ENCODE assay signal across 8 cellular contexts in genomic region chr3:48505968-48506367, GRCh38. TPM values are rescaled to one million over a fixed set of nuclear protein-coding genes. Genes with fewer than 3 reads are reported as not detected.
DNase-seq lines count a peak whose midpoint lies in the region; ATAC-seq, FAIRE-seq and TF ChIP-seq lines count a peak whose summit lies in the region.
"Not testable (repeated sequence)": the region's sequence is repeated elsewhere in the genome, so short reads cannot be mapped to it uniquely, and the experiment has no call there.

No MANE protein-coding gene starts in this region.

- in situ Hi-C loops in GM13977 (cut with MboI; ENCODE audit: low pct_unique_long_range_greater_than_20kb, low sequenced_read_pairs, unreplicated experiment); K562 (cut with MboI): not testable (repeated sequence)

- not testable (repeated sequence) for H3K27me3 Mint-ChIP-seq in activated CD4-positive, alpha-beta T cell treated with anti-CD3 and anti-CD28 coated beads, Interleukin-2, amount 10 ng/mL, durations not matched to agents 24 days and 14 days; nephron (ENCODE audit: low read depth)

- H4K20me1 ChIP-seq in BLaER1 treated with 17β-estradiol and CSF1 and Interleukin-3, amounts not matched to agents 10 nM and 100 nM = peaks cover 0 to 13% (median 0%) of the 10 kb centered on the region in 11 experiments; a peak in 3 of 22 replicates
- H4K20me1 ChIP-seq in K562 (replicated peaks; ENCODE audit: control insufficient read depth, insufficient read depth, low read length) = not testable (repeated sequence)

- not testable (repeated sequence) for FAIRE-seq in K562 (lab: Jason Lieb, UNC)

- not testable (repeated sequence) for H2AFZ ChIP-seq in K562 (ENCODE audit: low read depth, low read length)

- TF ChIP-seq EP300 in K562 (IDR thresholded peaks at IDR 0.05; ENCODE audit: low read length) = not testable (repeated sequence)

- WGBS in K562 (ENCODE audit: insufficient coverage, low coverage, missing lambda C conversion rate) = 54% methylated on average over 2 of the region's 5 CpGs
- 89 to 99% (median 93%) methylated on average over 5 of the region's 5 CpGs for WGBS in spleen, 5 donors

- H3K9ac ChIP-seq in BLaER1 treated with 17β-estradiol and CSF1 and Interleukin-3, amounts not matched to agents 10 nM and 100 nM = not testable (repeated sequence)
- H3K9ac ChIP-seq in K562 (ENCODE audit: insufficient read depth in 1 of 2, low read depth in 2 of 2, low read length in 2 of 2) = 0 out of 4 replicates have a peak overlapping the region, but pooled peaks of 1 of the 2 experiments have one; percentile 7

- not testable (repeated sequence) for H3K27ac Mint-ChIP-seq in activated CD4-positive, alpha-beta T cell treated with anti-CD3 and anti-CD28 coated beads, Interleukin-2, amount 10 ng/mL, durations not matched to agents 24 days and 14 days; nephron

- H3K9me3 Mint-ChIP-seq in activated CD4-positive, alpha-beta T cell treated with anti-CD3 and anti-CD28 coated beads, Interleukin-2, amount 10 ng/mL, durations not matched to agents 24 days and 14 days; nephron: not testable (repeated sequence)

- H3K27ac ChIP-seq in BLaER1 treated with 17β-estradiol and CSF1 and Interleukin-3, amounts not matched to agents 10 nM and 100 nM; K562 (ENCODE audit: extremely low read depth, low read depth, low read length): not testable (repeated sequence)
- H3K27ac ChIP-seq in RWPE1 (peak overlapping the region; percentile 91), left ventricle myocardium inferior (replicated peaks) (peak overlapping the region; percentile 96), spleen (peak overlapping the region in 1 of 8 donors; percentile 97)

- not testable (repeated sequence) for H3K36me3 Mint-ChIP-seq in activated CD4-positive, alpha-beta T cell treated with anti-CD3 and anti-CD28 coated beads, Interleukin-2, amount 10 ng/mL, durations not matched to agents 24 days and 14 days (ENCODE audit: low read depth); nephron (ENCODE audit: low read depth)

- CTCF ChIA-PET in RWPE1 (lab: Yijun Ruan, JAX); K562 (lab: Yijun Ruan, JAX; ENCODE audit: low intra/inter-chr PET ratio): not testable (repeated sequence)

- not testable (repeated sequence) for H3K36me3 ChIP-seq in BLaER1 treated with 17β-estradiol and CSF1 and Interleukin-3, amounts not matched to agents 10 nM and 100 nM; K562 (ENCODE audit: control insufficient read depth, insufficient read depth, low read length); left ventricle myocardium inferior; spleen

- peak overlapping the region in 9 of 11 experiments; percentile 4 to 99 (median 27); a peak in 9 of 22 replicates for H3K4me2 ChIP-seq in BLaER1 treated with 17β-estradiol and CSF1 and Interleukin-3, amounts not matched to agents 10 nM and 100 nM
- H3K4me2 ChIP-seq in K562 (ENCODE audit: insufficient read depth, low read length) = not testable (repeated sequence)

- not testable (repeated sequence) for H3K9me1 ChIP-seq in K562 (ENCODE audit: control insufficient read depth, insufficient read depth, low read length)

- TF ChIP-seq POLR2A in K562 (conservative IDR thresholded peaks at IDR 0.05); spleen (IDR thresholded peaks at IDR 0.05): not testable (repeated sequence)

- not testable (repeated sequence) for TF ChIP-seq CTCF in GM13977 (IDR thresholded peaks at IDR 0.05; ENCODE audit: extremely low read depth, insufficient read depth, missing control alignments); RWPE1 (conservative IDR thresholded peaks at IDR 0.05; ENCODE audit: low read depth); K562 (IDR thresholded peaks at IDR 0.05 in 2 of 3, conservative IDR thresholded peaks at IDR 0.05 in 1 of 3; ENCODE audit: insufficient read depth in 2 of 3, low read depth in 1 of 3, low read length in 3 of 3); left ventricle myocardium inferior (IDR thresholded peaks at IDR 0.05; ENCODE audit: borderline replicate concordance); nephron (IDR thresholded peaks at IDR 0.05; ENCODE audit: unreplicated experiment in 3 of 3); spleen (IDR thresholded peaks at IDR 0.05 in 8 of 11, conservative IDR thresholded peaks at IDR 0.05 in 3 of 11)

- not testable (repeated sequence) for H3K79me2 ChIP-seq in K562 (ENCODE audit: control insufficient read depth, insufficient read depth, low read length)

- not testable (repeated sequence) for H3K9me3 ChIP-seq in BLaER1 treated with 17β-estradiol and CSF1 and Interleukin-3, amounts not matched to agents 10 nM and 100 nM (replicated peaks in 1 of 11); K562 (replicated peaks; ENCODE audit: control insufficient read depth, insufficient read depth, low read depth, low read length); left ventricle myocardium inferior (replicated peaks); spleen

- H3K27me3 ChIP-seq in BLaER1 treated with 17β-estradiol and CSF1 and Interleukin-3, amounts not matched to agents 10 nM and 100 nM; K562 (ENCODE audit: control insufficient read depth in 2 of 2, insufficient read depth in 2 of 2, low read length in 2 of 2); left ventricle myocardium inferior (ENCODE audit: low read depth); spleen (replicated peaks in 1 of 7): not testable (repeated sequence)

- POLR2A ChIA-PET in RWPE1 (lab: Yijun Ruan, JAX; ENCODE audit: low non-redundant PET) = not testable (repeated sequence)
- POLR2A ChIA-PET in K562 (lab: Yijun Ruan, JAX) = interaction anchor here (0.6 kb wide), 1 partner anchor 273 kb away, joined by 5 read pairs; no protein-coding TSS in a partner anchor

- DNase-seq in GM13977 (ENCODE audit: low spot score) (peak; percentile 3), K562 (ENCODE audit: extremely low read depth in 1 of 4, low spot score in 3 of 4) (peak in 1 of 4 experiments; percentile 5), spleen (peak; percentile 40)
- not testable (repeated sequence) for DNase-seq in RWPE1 (ENCODE audit: low spot score); activated CD4-positive, alpha-beta T cell treated with anti-CD3 and anti-CD28 coated beads, Interleukin-2, amount 10 ng/mL, durations not matched to agents 24 days and 14 days; left ventricle myocardium inferior

- not testable (repeated sequence) for H3K4me3 ChIP-seq in BLaER1 treated with 17β-estradiol and CSF1 and Interleukin-3, amounts not matched to agents 10 nM and 100 nM; K562; left ventricle myocardium inferior; spleen

- peaks cover 50% of the 10 kb centered on the region for H3K4me1 Mint-ChIP-seq in activated CD4-positive, alpha-beta T cell treated with anti-CD3 and anti-CD28 coated beads, Interleukin-2, amount 10 ng/mL, durations not matched to agents 24 days and 14 days
- H3K4me1 Mint-ChIP-seq in nephron = not testable (repeated sequence)

- peaks cover 62 to 90% (median 75%) of the 10 kb centered on the region in 10 experiments for H3K4me1 ChIP-seq in BLaER1 treated with 17β-estradiol and CSF1 and Interleukin-3, amounts not matched to agents 10 nM and 100 nM
- H3K4me1 ChIP-seq in K562 (replicated peaks in 1 of 2; ENCODE audit: control insufficient read depth in 2 of 2, insufficient read depth in 2 of 2, low read length in 2 of 2) (peaks cover 6 to 34% of the 10 kb centered on the region in 2 experiments; a peak in 4 of 5 replicates), left ventricle myocardium inferior (peaks cover 39% of the 10 kb centered on the region), spleen (peaks cover 15 to 64% (median 46%) of the 10 kb centered on the region in 6 donors)

- H3K4me3 Mint-ChIP-seq in activated CD4-positive, alpha-beta T cell treated with anti-CD3 and anti-CD28 coated beads, Interleukin-2, amount 10 ng/mL, durations not matched to agents 24 days and 14 days = peak overlapping the region; percentile 58
- peak overlapping the region; percentile 67 to 76 (median 71) for H3K4me3 Mint-ChIP-seq in nephron

- not testable (repeated sequence) for ATAC-seq in K562

- BruUV-seq in K562 (replicated peaks; lab: Mats Ljungman, UMichigan) = not testable (repeated sequence)

- not testable (repeated sequence) for TF ChIP-seq RAD21 in K562 (CRISPR knock-in tag; conservative IDR thresholded peaks at IDR 0.05 in 1 of 2, IDR thresholded peaks at IDR 0.05 in 1 of 2)

- intact Hi-C loops in activated CD4-positive, alpha-beta T cell treated with anti-CD3 and anti-CD28 coated beads, Interleukin-2, amount 10 ng/mL, durations not matched to agents 24 days and 14 days (cut with micrococcal nuclease) = loop anchor here (2.0 to 5.0 kb wide), 2 partner anchors 51 to 59 kb away; partner anchors contain the start of genes ATRIP and PFKFB4
- intact Hi-C loops in K562 (cut with micrococcal nuclease) = loop anchor here (2.0 to 10.0 kb wide), 3 partner anchors 33 to 101 kb away; no protein-coding TSS in a partner anchor
- intact Hi-C loops in left ventricle myocardium inferior (cut with micrococcal nuclease) = not testable (repeated sequence)
- intact Hi-C loops in spleen (cut with DNase I; ENCODE audit: low total_unique reads) = loop anchor here (10.0 kb wide), 1 partner anchor 61 kb away; the partner anchor contains the start of genes ATRIP, CCDC51 and TMA7

RNA-seq across cellular contexts. Expression of gene SHISA5, which starts 2.0 kb away (rescaled TPM):
- 79.1 and 84.9 TPM in 2 replicates for total RNA-seq in activated CD4-positive, alpha-beta T cell treated with anti-CD3 and anti-CD28 coated beads, Interleukin-2, amount 10 ng/mL, durations not matched to agents 24 days and 14 days
- total RNA-seq in K562 (2011; cell fraction: chromatin; rRNA removed; ENCODE audit: low replicate concordance) = 19.3 and 51.6 TPM in 2 replicates
- total RNA-seq in K562 (2011; cell fraction: nucleolus; rRNA removed) = 59.0 and 75.2 TPM in 2 replicates
- 67.4 and 91.0 TPM in 2 replicates for total RNA-seq in K562 (2011; cell fraction: nucleoplasm; rRNA removed)
- 58.8 and 85.0 TPM in 2 replicates for total RNA-seq in K562 (2014; rRNA removed)
- total RNA-seq in K562 (2014; rRNA removed; fragmentation: Illumina TruSeq; extraction: Trizol) = 29.4 and 33.9 TPM in 2 replicates
- total RNA-seq in K562 (2015; rRNA removed; fragmentation: Illumina TruSeq; extraction: Trizol) = 49.8 and 50.3 TPM in 2 replicates
- 85.8 and 88.2 TPM in 2 replicates for total RNA-seq in K562 (2021)
- polyA plus RNA-seq in K562 (2011; rRNA removed) = 56.1 and 69.6 TPM in 2 replicates
- 99.2 and 188 TPM in 2 replicates for polyA plus RNA-seq in K562 (2011; cell fraction: cytosol; rRNA removed)
- 42.4 and 47.4 TPM in 2 replicates for polyA plus RNA-seq in K562 (2011; cell fraction: nucleus; rRNA removed)
- polyA plus RNA-seq in K562 (2012) = 75.9 and 100 TPM in 2 replicates
- polyA plus RNA-seq in K562 (2014; fragmentation: Illumina TruSeq; extraction: Trizol) = 62.2 and 92.3 TPM in 2 replicates
- 10 to 100 TPM in 1 of 2 experiments, 1 to 10 TPM in 1; 8.4 to 11.4 TPM for polyA plus RNA-seq in K562 (2014; fragmentation: Nextera tagmentation; extraction: Ambion mirVana)
- 56.5 and 68.2 TPM in 2 replicates for polyA plus RNA-seq in K562 (2014; rRNA removed)
- polyA minus RNA-seq in K562 (2011; rRNA and poly(A)+ RNA removed) = 24.3 and 33.3 TPM in 2 replicates
- 50.5 and 53.7 TPM in 2 replicates for polyA minus RNA-seq in K562 (2011; cell fraction: cytosol; rRNA and poly(A)+ RNA removed)
- polyA minus RNA-seq in K562 (2011; cell fraction: nucleus; rRNA and poly(A)+ RNA removed) = 9.3 and 10.4 TPM in 2 replicates
- total RNA-seq in left ventricle myocardium inferior = 47.3 TPM
- 100 to 1,000 TPM; 154 to 227 (median 182) TPM for total RNA-seq in spleen
- 100 to 1,000 TPM in 1 of 3 donors, 10 to 100 TPM in 2; 80.2 to 132 (median 85.6) TPM for polyA plus RNA-seq in spleen

RNA-seq across cellular contexts. Expression of gene PFKFB4, which starts 50.6 kb away (rescaled TPM):
- total RNA-seq in activated CD4-positive, alpha-beta T cell treated with anti-CD3 and anti-CD28 coated beads, Interleukin-2, amount 10 ng/mL, durations not matched to agents 24 days and 14 days = 38.2 and 44.0 TPM in 2 replicates
- 136 and 240 TPM in 2 replicates for total RNA-seq in K562 (2011; cell fraction: chromatin; rRNA removed; ENCODE audit: low replicate concordance)
- 112 TPM in 2 replicates for total RNA-seq in K562 (2011; cell fraction: nucleolus; rRNA removed)
- 150 and 164 TPM in 2 replicates for total RNA-seq in K562 (2011; cell fraction: nucleoplasm; rRNA removed)
- total RNA-seq in K562 (2014; rRNA removed) = 15.3 and 16.6 TPM in 2 replicates
- total RNA-seq in K562 (2014; rRNA removed; fragmentation: Illumina TruSeq; extraction: Trizol) = 9.6 and 11.3 TPM in 2 replicates
- 12.9 and 14.7 TPM in 2 replicates for total RNA-seq in K562 (2015; rRNA removed; fragmentation: Illumina TruSeq; extraction: Trizol)
- total RNA-seq in K562 (2021) = 13.5 and 15.8 TPM in 2 replicates
- polyA plus RNA-seq in K562 (2011; rRNA removed) = 56.3 and 71.4 TPM in 2 replicates
- 69.3 and 79.6 TPM in 2 replicates for polyA plus RNA-seq in K562 (2011; cell fraction: cytosol; rRNA removed)
- 150 and 157 TPM in 2 replicates for polyA plus RNA-seq in K562 (2011; cell fraction: nucleus; rRNA removed)
- 12.3 and 18.7 TPM in 2 replicates for polyA plus RNA-seq in K562 (2012)
- 13.8 and 14.5 TPM in 2 replicates for polyA plus RNA-seq in K562 (2014; fragmentation: Illumina TruSeq; extraction: Trizol)
- 1 to 10 TPM in 1 of 2 experiments, under 1 TPM in 1; 0.92 to 1.6 TPM for polyA plus RNA-seq in K562 (2014; fragmentation: Nextera tagmentation; extraction: Ambion mirVana)
- polyA plus RNA-seq in K562 (2014; rRNA removed) = 13.2 and 14.0 TPM in 2 replicates
- 54.0 and 55.4 TPM in 2 replicates for polyA minus RNA-seq in K562 (2011; rRNA and poly(A)+ RNA removed)
- 29.7 and 40.0 TPM in 2 replicates for polyA minus RNA-seq in K562 (2011; cell fraction: cytosol; rRNA and poly(A)+ RNA removed)
- polyA minus RNA-seq in K562 (2011; cell fraction: nucleus; rRNA and poly(A)+ RNA removed) = 42.4 and 62.3 TPM in 2 replicates
- total RNA-seq in left ventricle myocardium inferior = 1.5 TPM
- total RNA-seq in spleen = 10 to 100 TPM; 11.0 to 43.1 (median 22.8) TPM
- 1 to 10 TPM; 2.0 to 4.8 (median 3.8) TPM for polyA plus RNA-seq in spleen

RNA-seq across cellular contexts. Expression of gene UCN2, which starts 57.6 kb away (rescaled TPM):
- not detected in 2 replicates for total RNA-seq in activated CD4-positive, alpha-beta T cell treated with anti-CD3 and anti-CD28 coated beads, Interleukin-2, amount 10 ng/mL, durations not matched to agents 24 days and 14 days
- 0.65 TPM in 1 of 2 replicates, not detected in the other for total RNA-seq in K562 (2011; cell fraction: chromatin; rRNA removed; ENCODE audit: low replicate concordance)
- 0.33 TPM in 1 of 2 replicates, not detected in the other for total RNA-seq in K562 (2011; cell fraction: nucleolus; rRNA removed)
- total RNA-seq in K562 (2011; cell fraction: nucleoplasm; rRNA removed) = 0.29 and 0.38 TPM in 2 replicates
- total RNA-seq in K562 (2014; rRNA removed) (not detected in 2 replicates), K562 (2014; rRNA removed; fragmentation: Illumina TruSeq; extraction: Trizol) (not detected in 2 replicates), K562 (2015; rRNA removed; fragmentation: Illumina TruSeq; extraction: Trizol) (not detected in 2 replicates), K562 (2021) (0.11 TPM in 1 of 2 replicates, not detected in the other), left ventricle myocardium inferior (0.19 TPM), spleen (under 1 TPM in 5 of 7 donors, not detected in 2; 0.20 to 0.60 (median 0.51) TPM)
- polyA plus RNA-seq in K562 (2011; rRNA removed) (0.05 and 0.08 TPM in 2 replicates), K562 (2014; fragmentation: Illumina TruSeq; extraction: Trizol) (not detected in 2 replicates), K562 (2014; fragmentation: Nextera tagmentation; extraction: Ambion mirVana) (not detected), K562 (2014; rRNA removed) (not detected in 2 replicates), spleen (under 1 TPM; 0.21 to 0.61 (median 0.45) TPM)
- 0.04 and 0.09 TPM in 2 replicates for polyA plus RNA-seq in K562 (2011; cell fraction: cytosol; rRNA removed)
- 0.13 and 0.44 TPM in 2 replicates for polyA plus RNA-seq in K562 (2011; cell fraction: nucleus; rRNA removed)
- 0.16 TPM in 1 of 2 replicates, not detected in the other for polyA plus RNA-seq in K562 (2012)
- polyA minus RNA-seq in K562 (2011; rRNA and poly(A)+ RNA removed) = not detected in 2 replicates
- polyA minus RNA-seq in K562 (2011; cell fraction: cytosol; rRNA and poly(A)+ RNA removed) = not detected in 2 replicates
- not detected in 2 replicates for polyA minus RNA-seq in K562 (2011; cell fraction: nucleus; rRNA and poly(A)+ RNA removed)

RNA-seq across cellular contexts. Expression of gene ATRIP, which starts 59.4 kb away (rescaled TPM):
- 18.3 and 20.0 TPM in 2 replicates for total RNA-seq in activated CD4-positive, alpha-beta T cell treated with anti-CD3 and anti-CD28 coated beads, Interleukin-2, amount 10 ng/mL, durations not matched to agents 24 days and 14 days
- 31.8 and 48.5 TPM in 2 replicates for total RNA-seq in K562 (2011; cell fraction: chromatin; rRNA removed; ENCODE audit: low replicate concordance)
- total RNA-seq in K562 (2011; cell fraction: nucleolus; rRNA removed) = 22.1 and 30.9 TPM in 2 replicates
- 15.6 and 21.9 TPM in 2 replicates for total RNA-seq in K562 (2011; cell fraction: nucleoplasm; rRNA removed)
- 10.4 and 14.1 TPM in 2 replicates for total RNA-seq in K562 (2014; rRNA removed)
- 15.7 and 19.6 TPM in 2 replicates for total RNA-seq in K562 (2014; rRNA removed; fragmentation: Illumina TruSeq; extraction: Trizol)
- 15.3 and 17.4 TPM in 2 replicates for total RNA-seq in K562 (2015; rRNA removed; fragmentation: Illumina TruSeq; extraction: Trizol)
- total RNA-seq in K562 (2021) = 13.9 and 14.1 TPM in 2 replicates
- polyA plus RNA-seq in K562 (2011; rRNA removed) = 10.1 and 10.5 TPM in 2 replicates
- polyA plus RNA-seq in K562 (2011; cell fraction: cytosol; rRNA removed) = 10.1 and 14.1 TPM in 2 replicates
- 26.8 and 42.6 TPM in 2 replicates for polyA plus RNA-seq in K562 (2011; cell fraction: nucleus; rRNA removed)
- 7.9 and 10.1 TPM in 2 replicates for polyA plus RNA-seq in K562 (2012)
- polyA plus RNA-seq in K562 (2014; fragmentation: Illumina TruSeq; extraction: Trizol) = 15.2 and 15.6 TPM in 2 replicates
- 1 to 10 TPM; 1.7 to 2.3 TPM for polyA plus RNA-seq in K562 (2014; fragmentation: Nextera tagmentation; extraction: Ambion mirVana)
- 9.2 and 10.0 TPM in 2 replicates for polyA plus RNA-seq in K562 (2014; rRNA removed)
- polyA minus RNA-seq in K562 (2011; rRNA and poly(A)+ RNA removed) = 14.9 and 17.0 TPM in 2 replicates
- 9.5 and 9.7 TPM in 2 replicates for polyA minus RNA-seq in K562 (2011; cell fraction: cytosol; rRNA and poly(A)+ RNA removed)
- polyA minus RNA-seq in K562 (2011; cell fraction: nucleus; rRNA and poly(A)+ RNA removed) = 12.8 and 14.1 TPM in 2 replicates
- total RNA-seq in left ventricle myocardium inferior = 4.3 TPM
- total RNA-seq in spleen = 10 to 100 TPM in 1 of 7 donors, 1 to 10 TPM in 6; 6.4 to 10.0 (median 7.0) TPM
- 1 to 10 TPM; 5.2 to 5.7 (median 5.2) TPM for polyA plus RNA-seq in spleen
